In genomic region chr7:129143724-129144094, GRCh38 we compare ENCODE assay signal across 1 cellular context.
TF ChIP-seq lines count a peak whose summit lies in the region.

No MANE protein-coding gene starts in this region.

TF ChIP-seq in GM12878, 131 proteins besides CTCF, POLR2A, EP300 and RAD21 (continued from another document):
- TF ChIP-seq, protein P1, sequence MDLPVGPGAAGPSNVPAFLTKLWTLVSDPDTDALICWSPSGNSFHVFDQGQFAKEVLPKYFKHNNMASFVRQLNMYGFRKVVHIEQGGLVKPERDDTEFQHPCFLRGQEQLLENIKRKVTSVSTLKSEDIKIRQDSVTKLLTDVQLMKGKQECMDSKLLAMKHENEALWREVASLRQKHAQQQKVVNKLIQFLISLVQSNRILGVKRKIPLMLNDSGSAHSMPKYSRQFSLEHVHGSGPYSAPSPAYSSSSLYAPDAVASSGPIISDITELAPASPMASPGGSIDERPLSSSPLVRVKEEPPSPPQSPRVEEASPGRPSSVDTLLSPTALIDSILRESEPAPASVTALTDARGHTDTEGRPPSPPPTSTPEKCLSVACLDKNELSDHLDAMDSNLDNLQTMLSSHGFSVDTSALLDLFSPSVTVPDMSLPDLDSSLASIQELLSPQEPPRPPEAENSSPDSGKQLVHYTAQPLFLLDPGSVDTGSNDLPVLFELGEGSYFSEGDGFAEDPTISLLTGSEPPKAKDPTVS (IDR thresholded peaks at IDR 0.05; ENCODE audit: low read depth, low read length) = no peak
- TF ChIP-seq YY1 (IDR thresholded peaks at IDR 0.05; ENCODE audit: low read depth, low read length) (no peak), RFX5 (IDR thresholded peaks at IDR 0.05; ENCODE audit: low read depth, low read length) (no peak), SMAD5 (IDR thresholded peaks at IDR 0.05; ENCODE audit: low read depth) (no peak), JUND (IDR thresholded peaks at IDR 0.05; ENCODE audit: low read depth, low read length) (no peak)
- TF ChIP-seq, protein P2, sequence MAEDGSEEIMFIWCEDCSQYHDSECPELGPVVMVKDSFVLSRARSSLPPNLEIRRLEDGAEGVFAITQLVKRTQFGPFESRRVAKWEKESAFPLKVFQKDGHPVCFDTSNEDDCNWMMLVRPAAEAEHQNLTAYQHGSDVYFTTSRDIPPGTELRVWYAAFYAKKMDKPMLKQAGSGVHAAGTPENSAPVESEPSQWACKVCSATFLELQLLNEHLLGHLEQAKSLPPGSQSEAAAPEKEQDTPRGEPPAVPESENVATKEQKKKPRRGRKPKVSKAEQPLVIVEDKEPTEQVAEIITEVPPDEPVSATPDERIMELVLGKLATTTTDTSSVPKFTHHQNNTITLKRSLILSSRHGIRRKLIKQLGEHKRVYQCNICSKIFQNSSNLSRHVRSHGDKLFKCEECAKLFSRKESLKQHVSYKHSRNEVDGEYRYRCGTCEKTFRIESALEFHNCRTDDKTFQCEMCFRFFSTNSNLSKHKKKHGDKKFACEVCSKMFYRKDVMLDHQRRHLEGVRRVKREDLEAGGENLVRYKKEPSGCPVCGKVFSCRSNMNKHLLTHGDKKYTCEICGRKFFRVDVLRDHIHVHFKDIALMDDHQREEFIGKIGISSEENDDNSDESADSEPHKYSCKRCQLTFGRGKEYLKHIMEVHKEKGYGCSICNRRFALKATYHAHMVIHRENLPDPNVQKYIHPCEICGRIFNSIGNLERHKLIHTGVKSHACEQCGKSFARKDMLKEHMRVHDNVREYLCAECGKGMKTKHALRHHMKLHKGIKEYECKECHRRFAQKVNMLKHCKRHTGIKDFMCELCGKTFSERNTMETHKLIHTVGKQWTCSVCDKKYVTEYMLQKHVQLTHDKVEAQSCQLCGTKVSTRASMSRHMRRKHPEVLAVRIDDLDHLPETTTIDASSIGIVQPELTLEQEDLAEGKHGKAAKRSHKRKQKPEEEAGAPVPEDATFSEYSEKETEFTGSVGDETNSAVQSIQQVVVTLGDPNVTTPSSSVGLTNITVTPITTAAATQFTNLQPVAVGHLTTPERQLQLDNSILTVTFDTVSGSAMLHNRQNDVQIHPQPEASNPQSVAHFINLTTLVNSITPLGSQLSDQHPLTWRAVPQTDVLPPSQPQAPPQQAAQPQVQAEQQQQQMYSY (CRISPR knock-in tag; IDR thresholded peaks at IDR 0.05) = no peak
- TF ChIP-seq, protein P3, sequence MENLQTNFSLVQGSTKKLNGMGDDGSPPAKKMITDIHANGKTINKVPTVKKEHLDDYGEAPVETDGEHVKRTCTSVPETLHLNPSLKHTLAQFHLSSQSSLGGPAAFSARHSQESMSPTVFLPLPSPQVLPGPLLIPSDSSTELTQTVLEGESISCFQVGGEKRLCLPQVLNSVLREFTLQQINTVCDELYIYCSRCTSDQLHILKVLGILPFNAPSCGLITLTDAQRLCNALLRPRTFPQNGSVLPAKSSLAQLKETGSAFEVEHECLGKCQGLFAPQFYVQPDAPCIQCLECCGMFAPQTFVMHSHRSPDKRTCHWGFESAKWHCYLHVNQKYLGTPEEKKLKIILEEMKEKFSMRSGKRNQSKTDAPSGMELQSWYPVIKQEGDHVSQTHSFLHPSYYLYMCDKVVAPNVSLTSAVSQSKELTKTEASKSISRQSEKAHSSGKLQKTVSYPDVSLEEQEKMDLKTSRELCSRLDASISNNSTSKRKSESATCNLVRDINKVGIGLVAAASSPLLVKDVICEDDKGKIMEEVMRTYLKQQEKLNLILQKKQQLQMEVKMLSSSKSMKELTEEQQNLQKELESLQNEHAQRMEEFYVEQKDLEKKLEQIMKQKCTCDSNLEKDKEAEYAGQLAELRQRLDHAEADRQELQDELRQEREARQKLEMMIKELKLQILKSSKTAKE (IDR thresholded peaks at IDR 0.05; ENCODE audit: low read depth, poor library complexity, severe bottlenecking) = no peak
- TF ChIP-seq, protein P4, sequence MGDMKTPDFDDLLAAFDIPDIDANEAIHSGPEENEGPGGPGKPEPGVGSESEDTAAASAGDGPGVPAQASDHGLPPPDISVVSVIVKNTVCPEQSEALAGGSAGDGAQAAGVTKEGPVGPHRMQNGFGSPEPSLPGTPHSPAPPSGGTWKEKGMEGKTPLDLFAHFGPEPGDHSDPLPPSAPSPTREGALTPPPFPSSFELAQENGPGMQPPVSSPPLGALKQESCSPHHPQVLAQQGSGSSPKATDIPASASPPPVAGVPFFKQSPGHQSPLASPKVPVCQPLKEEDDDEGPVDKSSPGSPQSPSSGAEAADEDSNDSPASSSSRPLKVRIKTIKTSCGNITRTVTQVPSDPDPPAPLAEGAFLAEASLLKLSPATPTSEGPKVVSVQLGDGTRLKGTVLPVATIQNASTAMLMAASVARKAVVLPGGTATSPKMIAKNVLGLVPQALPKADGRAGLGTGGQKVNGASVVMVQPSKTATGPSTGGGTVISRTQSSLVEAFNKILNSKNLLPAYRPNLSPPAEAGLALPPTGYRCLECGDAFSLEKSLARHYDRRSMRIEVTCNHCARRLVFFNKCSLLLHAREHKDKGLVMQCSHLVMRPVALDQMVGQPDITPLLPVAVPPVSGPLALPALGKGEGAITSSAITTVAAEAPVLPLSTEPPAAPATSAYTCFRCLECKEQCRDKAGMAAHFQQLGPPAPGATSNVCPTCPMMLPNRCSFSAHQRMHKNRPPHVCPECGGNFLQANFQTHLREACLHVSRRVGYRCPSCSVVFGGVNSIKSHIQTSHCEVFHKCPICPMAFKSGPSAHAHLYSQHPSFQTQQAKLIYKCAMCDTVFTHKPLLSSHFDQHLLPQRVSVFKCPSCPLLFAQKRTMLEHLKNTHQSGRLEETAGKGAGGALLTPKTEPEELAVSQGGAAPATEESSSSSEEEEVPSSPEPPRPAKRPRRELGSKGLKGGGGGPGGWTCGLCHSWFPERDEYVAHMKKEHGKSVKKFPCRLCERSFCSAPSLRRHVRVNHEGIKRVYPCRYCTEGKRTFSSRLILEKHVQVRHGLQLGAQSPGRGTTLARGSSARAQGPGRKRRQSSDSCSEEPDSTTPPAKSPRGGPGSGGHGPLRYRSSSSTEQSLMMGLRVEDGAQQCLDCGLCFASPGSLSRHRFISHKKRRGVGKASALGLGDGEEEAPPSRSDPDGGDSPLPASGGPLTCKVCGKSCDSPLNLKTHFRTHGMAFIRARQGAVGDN (IDR thresholded peaks at IDR 0.05) = no peak
